In genomic region chr17:8057691-8058114, GRCh38 we compare ENCODE assay signal across 9 cellular contexts. TPM values are rescaled to one million over a fixed set of nuclear protein-coding genes. Genes with fewer than 3 reads are reported as not detected.
DNase-seq lines count a peak whose midpoint lies in the region; ATAC-seq and TF ChIP-seq lines count a peak whose summit lies in the region.
"Had no signal": no experiment of that assay in that cellular context is flagged by ENCODE, and none has a peak within 500 bp of the region (broad histone marks: within the 10 kb centered on the region; RNA-seq: fewer than 3 reads in every experiment).

No MANE protein-coding gene starts in this region.

- H3K27me3 Mint-ChIP-seq in HFFc6 (ENCODE audit: insufficient read depth): peaks cover 51% of the 10 kb centered on the region
- peaks cover 73% of the 10 kb centered on the region for H3K27me3 Mint-ChIP-seq in stimulated activated naive CD8-positive, alpha-beta T cell treated with anti-CD3 and anti-CD28 coated beads, Interleukin-15, amount 100 ng/mL, for 72 hours

- H3K4me3 ChIP-seq in endocrine pancreas (ENCODE audit: control insufficient read depth, insufficient read depth, low read length): peak overlapping the region; percentile 84
- H3K4me3 ChIP-seq in lower lobe of right lung: peak overlapping the region; percentile 22

- H3K36me3 Mint-ChIP-seq in HFFc6 (ENCODE audit: low read depth): no peaks in the 10 kb centered on the region

- H3K27ac ChIP-seq in lower lobe of right lung: peak overlapping the region; percentile 74

- no peaks in the 10 kb centered on the region for H3K9me3 Mint-ChIP-seq in HFFc6
- H3K9me3 Mint-ChIP-seq in stimulated activated naive CD8-positive, alpha-beta T cell treated with anti-CD3 and anti-CD28 coated beads, Interleukin-15, amount 100 ng/mL, for 72 hours: no peaks in the 10 kb centered on the region

- no peak overlapping the region; the same call in 1 of the 2 replicates for H3K4me3 Mint-ChIP-seq in HFFc6
- no peak overlapping the region for H3K4me3 Mint-ChIP-seq in stimulated activated naive CD8-positive, alpha-beta T cell treated with anti-CD3 and anti-CD28 coated beads, Interleukin-15, amount 100 ng/mL, for 72 hours

- H3K36me3 ChIP-seq in endocrine pancreas (ENCODE audit: control insufficient read depth, insufficient read depth, low read length) (no peaks in the 10 kb centered on the region), lower lobe of right lung (no peaks in the 10 kb centered on the region)

- DNase-seq in CMK (ENCODE audit: low read depth): peak; percentile 29
- DNase-seq in HFFc6: peak; percentile 76
- peak; percentile 82 for DNase-seq in NCI-H446 treated with DMSO at 0.1 percent for 48 hours (lab: John Stamatoyannopoulos, UW)
- peak; percentile 48 to 58 for DNase-seq in activated CD4-positive, alpha-beta T cell treated with anti-CD3 and anti-CD28 coated beads for 4 hours
- peak; percentile 47 for DNase-seq in lower lobe of right lung
- DNase-seq in stimulated activated naive CD8-positive, alpha-beta T cell treated with anti-CD3 and anti-CD28 coated beads, Interleukin-15, amount 100 ng/mL, for 72 hours: peak; percentile 63 to 64

- H3K9me3 ChIP-seq in endocrine pancreas (ENCODE audit: control insufficient read depth, low read length) (no peaks in the 10 kb centered on the region), lower lobe of right lung (no peaks in the 10 kb centered on the region)

- TF ChIP-seq CTCF in HFFc6 (IDR thresholded peaks at IDR 0.05): peak; percentile 85
- peak; percentile 74 for TF ChIP-seq CTCF in lower lobe of right lung (IDR thresholded peaks at IDR 0.05)

- H3K4me1 Mint-ChIP-seq in HFFc6 (ENCODE audit: low read depth): peaks cover 16% of the 10 kb centered on the region
- H3K4me1 Mint-ChIP-seq in stimulated activated naive CD8-positive, alpha-beta T cell treated with anti-CD3 and anti-CD28 coated beads, Interleukin-15, amount 100 ng/mL, for 72 hours: peaks cover 28% of the 10 kb centered on the region

- no peaks in the 10 kb centered on the region for H3K4me1 ChIP-seq in endocrine pancreas (ENCODE audit: control insufficient read depth, insufficient read depth, low read length)
- peaks cover 25% of the 10 kb centered on the region for H3K4me1 ChIP-seq in lower lobe of right lung

- H3K27ac Mint-ChIP-seq in HFFc6: no peak overlapping the region
- no peak overlapping the region for H3K27ac Mint-ChIP-seq in stimulated activated naive CD8-positive, alpha-beta T cell treated with anti-CD3 and anti-CD28 coated beads, Interleukin-15, amount 100 ng/mL, for 72 hours

- H3K27me3 ChIP-seq in endocrine pancreas (ENCODE audit: control insufficient read depth, insufficient read depth, low read length): no peaks in the 10 kb centered on the region
- H3K27me3 ChIP-seq in lower lobe of right lung (ENCODE audit: low read depth): peaks cover 37% of the 10 kb centered on the region

- peak; percentile 76 to 81 for ATAC-seq in lower lobe of right lung
- peak; percentile 78 for ATAC-seq in stimulated activated naive CD8-positive, alpha-beta T cell treated with anti-CD3 and anti-CD28 coated beads, Interleukin-15, amount 100 ng/mL, for 72 hours
- no peak for ATAC-seq in HG03354 (IDR thresholded peaks at IDR 0.05; ENCODE audit: poor library complexity, severe bottlenecking, unreplicated experiment)

- intact Hi-C loops in lower lobe of right lung (cut with DNase I): no loop called here

- peak overlapping the region; percentile 60 for H3K9ac ChIP-seq in endocrine pancreas (ENCODE audit: control insufficient read depth, insufficient read depth, low read length)

RNA-seq across cellular contexts. Expression of gene ALOX15B, which starts 18.8 kb away (rescaled TPM):
- total RNA-seq in HFFc6 (2021; fragmentation: NEBNext Ultra II Directional; extraction: Animal tissue kit (Norgen Biotek cat#: 25700)): not detected
- total RNA-seq in lower lobe of right lung: 53.5 TPM
- total RNA-seq: T-helper 2 cell treated with Interferon-gamma antibody and Interleukin-4, amounts not matched to agents 100 ng/mL and 5 ng/mL, for 36 hours had no signal

RNA-seq across cellular contexts. Expression of gene ALOX12B, which starts 29.8 kb away (rescaled TPM):
- not detected for total RNA-seq in HFFc6 (2021; fragmentation: NEBNext Ultra II Directional; extraction: Animal tissue kit (Norgen Biotek cat#: 25700))
- total RNA-seq in lower lobe of right lung: not detected
- total RNA-seq: T-helper 2 cell treated with Interferon-gamma antibody and Interleukin-4, amounts not matched to agents 100 ng/mL and 5 ng/mL, for 36 hours had no signal

RNA-seq across cellular contexts. Expression of gene GUCY2D, which starts 55.3 kb away (rescaled TPM):
- total RNA-seq in HFFc6 (2021; fragmentation: NEBNext Ultra II Directional; extraction: Animal tissue kit (Norgen Biotek cat#: 25700)): not detected
- 3.1 TPM for total RNA-seq in lower lobe of right lung

Comparison
In these comparisons a context has a peak if more than half of its experiments do, and no peak if none do; other contexts are left out.
1. DNase-seq: peak in every context shown above with its lines; median percentile 82 in NCI-H446 treated with DMSO at 0.1 percent for 48 hours; 76 in HFFc6; 64 in stimulated activated naive CD8-positive, alpha-beta T cell treated with anti-CD3 and anti-CD28 coated beads, Interleukin-15, amount 100 ng/mL, for 72 hours; 53 in activated CD4-positive, alpha-beta T cell treated with anti-CD3 and anti-CD28 coated beads for 4 hours; 47 in lower lobe of right lung; 29 in CMK.
2. RNA of gene ALOX15B, which starts 18.8 kb away (total RNA-seq): 53.5 TPM in lower lobe of right lung (single experiment); not detected in HFFc6; every median in the first group is over 10 times any median in the second.